1 cellular context compared by ENCODE assay signal in genomic region chr5:102099766-102100331, GRCh38.
A peak's percentile ranks its signal among the peaks of the same experiment; 100 is the strongest.
TF ChIP-seq lines count a peak whose summit lies in the region.

No MANE protein-coding gene starts in this region.

TF ChIP-seq in HepG2, 621 proteins besides CTCF, POLR2A, EP300 and RAD21 (continued from another document):
- peak; percentile 66; the same call in 1 of the 2 replicates for TF ChIP-seq TFAP4 (IDR thresholded peaks at IDR 0.05; ENCODE audit: borderline replicate concordance, low read depth)
- peak; percentile 37; the same call in 1 of the 2 replicates for TF ChIP-seq RBFOX2 (IDR thresholded peaks at IDR 0.05; ENCODE audit: low read depth, low read length)
- TF ChIP-seq ZBTB4 (CRISPR knock-in tag; IDR thresholded peaks at IDR 0.05; ENCODE audit: borderline replicate concordance), result peak; percentile 90; the same call in 1 of the 2 replicates
- TF ChIP-seq SALL1 (CRISPR knock-in tag; IDR thresholded peaks at IDR 0.05), result peak; percentile 98
- peak; percentile 67; the same call in 1 of the 2 replicates for TF ChIP-seq FOXJ3 (CRISPR knock-in tag; IDR thresholded peaks at IDR 0.05; ENCODE audit: borderline replicate concordance)
- no peak for TF ChIP-seq ZNF513 (CRISPR knock-in tag; conservative IDR thresholded peaks at IDR 0.05)
- TF ChIP-seq NFKB2 (CRISPR knock-in tag; IDR thresholded peaks at IDR 0.05; ENCODE audit: borderline replicate concordance), result peak; percentile 40; the same call in 1 of the 2 replicates
- TF ChIP-seq ASH2L (IDR thresholded peaks at IDR 0.05; ENCODE audit: insufficient read length, low read depth, low read length), result peak; percentile 94
- TF ChIP-seq TARDBP (CRISPR knock-in tag; IDR thresholded peaks at IDR 0.05), result peak; percentile 51; the same call in 1 of the 2 replicates
- TF ChIP-seq HNRNPUL1 (IDR thresholded peaks at IDR 0.05; ENCODE audit: low read depth, low read length), result 0 out of 2 replicates have a peak, but pooled peaks have one; percentile 27
- TF ChIP-seq ATF2 (CRISPR knock-in tag; IDR thresholded peaks at IDR 0.05), result 0 out of 2 replicates have a peak, but pooled peaks have one; percentile 62
- peak; percentile 78 for TF ChIP-seq POLR2G (IDR thresholded peaks at IDR 0.05; ENCODE audit: low read depth, low read length)
- 0 out of 2 replicates have a peak, but pooled peaks have one; percentile 24 for TF ChIP-seq ZNF691 (CRISPR knock-in tag; IDR thresholded peaks at IDR 0.05; ENCODE audit: borderline replicate concordance, low read depth)
- peak; percentile 56; the same call in 1 of the 2 replicates for TF ChIP-seq SP4 (CRISPR knock-in tag; IDR thresholded peaks at IDR 0.05)
- TF ChIP-seq ARID3A (IDR thresholded peaks at IDR 0.05; ENCODE audit: low read depth, low read length), result peak; percentile 71; the same call in 1 of the 2 replicates
- TF ChIP-seq ZXDC (CRISPR knock-in tag; IDR thresholded peaks at IDR 0.05), result 0 out of 2 replicates have a peak, but pooled peaks have one; percentile 31
- TF ChIP-seq PITX1 (CRISPR knock-in tag; IDR thresholded peaks at IDR 0.05), result peak; percentile 40
- TF ChIP-seq LCORL (IDR thresholded peaks at IDR 0.05), result no peak; the same call in 1 of the 2 replicates
- peak; percentile 99 for TF ChIP-seq LCORL (CRISPR knock-in tag; IDR thresholded peaks at IDR 0.05)
- TF ChIP-seq ZBTB2 (CRISPR knock-in tag; IDR thresholded peaks at IDR 0.05; ENCODE audit: low read depth), result no peak; the same call in 1 of the 2 replicates
- TF ChIP-seq MXD4 (CRISPR knock-in tag; IDR thresholded peaks at IDR 0.05), result 0 out of 2 replicates have a peak, but pooled peaks have one; percentile 26
- TF ChIP-seq ZNF230 (CRISPR knock-in tag; IDR thresholded peaks at IDR 0.05), result 0 out of 2 replicates have a peak, but pooled peaks have one; percentile 59
- no peak; the same call in 1 of the 2 replicates for TF ChIP-seq HHEX (CRISPR knock-in tag; IDR thresholded peaks at IDR 0.05)
- peak; percentile 82 for TF ChIP-seq FOXC1 (CRISPR knock-in tag; IDR thresholded peaks at IDR 0.05; ENCODE audit: borderline replicate concordance)
- TF ChIP-seq ZNF644 (CRISPR knock-in tag; IDR thresholded peaks at IDR 0.05; ENCODE audit: low read depth), result peak; percentile 94
- TF ChIP-seq RXRB (CRISPR knock-in tag; IDR thresholded peaks at IDR 0.05; ENCODE audit: borderline replicate concordance), result peak; percentile 94
- no peak for TF ChIP-seq HOXD1 (CRISPR knock-in tag; IDR thresholded peaks at IDR 0.05)
- TF ChIP-seq ZNF292 (CRISPR knock-in tag; IDR thresholded peaks at IDR 0.05; ENCODE audit: borderline replicate concordance, low read depth), result peak; percentile 91; the same call in 1 of the 2 replicates
- TF ChIP-seq ZSCAN29 (CRISPR knock-in tag; conservative IDR thresholded peaks at IDR 0.05), result peak; percentile 65; the same call in 1 of the 2 replicates
- TF ChIP-seq ZNF232 (CRISPR knock-in tag; IDR thresholded peaks at IDR 0.05; ENCODE audit: borderline replicate concordance), result no peak; the same call in 1 of the 2 replicates
- peak in 1 of 2 experiments; percentile 58; a peak in 2 of 4 replicates for TF ChIP-seq KLF16 (CRISPR knock-in tag; IDR thresholded peaks at IDR 0.05)
- peak; percentile 45; the same call in 1 of the 2 replicates for TF ChIP-seq ELF1 (CRISPR knock-in tag; IDR thresholded peaks at IDR 0.05)
- peak; percentile 94 to 96 for TF ChIP-seq NR2F1 (CRISPR knock-in tag; IDR thresholded peaks at IDR 0.05)
- TF ChIP-seq THRA (CRISPR knock-in tag; IDR thresholded peaks at IDR 0.05; ENCODE audit: borderline replicate concordance), result peak; percentile 92
- peak; percentile 97 for TF ChIP-seq NFIC (IDR thresholded peaks at IDR 0.05; ENCODE audit: low read length)
- TF ChIP-seq SAP130 (CRISPR knock-in tag; IDR thresholded peaks at IDR 0.05; ENCODE audit: low read depth), result peak; percentile 79
- peak; percentile 73; the same call in 1 of the 2 replicates for TF ChIP-seq YEATS2 (CRISPR knock-in tag; IDR thresholded peaks at IDR 0.05; ENCODE audit: borderline replicate concordance)
- peak; percentile 90 for TF ChIP-seq ZNF605 (CRISPR knock-in tag; IDR thresholded peaks at IDR 0.05)
- no peak for TF ChIP-seq XBP1 (CRISPR knock-in tag; IDR thresholded peaks at IDR 0.05)
